In genomic region chr10:61902448-61903183, GRCh38 we compare ENCODE assay signal across 8 cellular contexts. TPM values are rescaled to one million over a fixed set of nuclear protein-coding genes. Genes with fewer than 3 reads are reported as not detected.
DNase-seq lines count a peak whose midpoint lies in the region; ATAC-seq and TF ChIP-seq lines count a peak whose summit lies in the region.

No MANE protein-coding gene starts in this region.

- H3K4me1 ChIP-seq in ES-I3 (ENCODE audit: insufficient read depth, low read length) (peaks cover 17% of the 10 kb centered on the region), OCI-LY1 (ENCODE audit: insufficient read depth, low read length, severe bottlenecking) (peaks cover 61% of the 10 kb centered on the region)

- H3K36me3 Mint-ChIP-seq in activated T-helper 1 cell treated with anti-CD3 and anti-CD28 coated beads, Interleukin-12 subunit alpha, Interleukin-12 subunit beta, Interleukin-2, Interleukin-4 antibody, amounts not matched to agents 30 ng/mL and 10 ng/mL and 1 ng/mL, durations not matched to agents 14 hours and 24 hours and 36 hours (ENCODE audit: low read depth), result peaks cover 12% of the 10 kb centered on the region
- no peaks in the 10 kb centered on the region for H3K36me3 Mint-ChIP-seq in naive thymus-derived CD8-positive, alpha-beta T cell

- 0 out of 2 replicates have a peak, but pooled peaks cover 3% of the 10 kb centered on the region for H3F3A ChIP-seq in OCI-LY1 (ENCODE audit: insufficient read depth, low read length)

- H3K27ac ChIP-seq in OCI-LY1 (ENCODE audit: low read depth, low read length, poor library complexity, severe bottlenecking) (peak overlapping the region; percentile 98), substantia nigra (ENCODE audit: low read depth, low read length, poor library complexity, severe bottlenecking) (peak overlapping the region; percentile 89)

- no peaks in the 10 kb centered on the region for H3K9me2 ChIP-seq in OCI-LY1 (ENCODE audit: low read depth, low read length)

- H3K9ac ChIP-seq in ES-I3 (ENCODE audit: low read depth, low read length) (peak overlapping the region; percentile 59), OCI-LY1 (ENCODE audit: low read length) (peak overlapping the region; percentile 90)

- H3K36me3 ChIP-seq in ES-I3 (ENCODE audit: insufficient read depth, low read length) (no peaks in the 10 kb centered on the region), OCI-LY1 (ENCODE audit: insufficient read depth, low read length) (peaks cover 14% of the 10 kb centered on the region; the same call in 1 of the 2 replicates)

- intact Hi-C loops in activated T-helper 1 cell treated with anti-CD3 and anti-CD28 coated beads, Interleukin-12 subunit alpha, Interleukin-12 subunit beta, Interleukin-2, Interleukin-4 antibody, amounts not matched to agents 30 ng/mL and 10 ng/mL and 1 ng/mL, durations not matched to agents 14 hours and 24 hours and 36 hours (cut with micrococcal nuclease), result loop anchor here (1.0 to 10.0 kb wide), 15 partner anchors 20 to 1998 kb away; partner anchors contain the start of genes CCDC6, EGR2, NRBF2 and RTKN2

- POLR2A ChIA-PET in naive thymus-derived CD8-positive, alpha-beta T cell (lab: Charles Lee), result interaction anchor here (0.6 to 3.5 kb wide), 12 partner anchors 35 to 1453 kb away, joined by 3 to 24 read pairs (median 4); no protein-coding TSS in a partner anchor

- DNase-seq in activated T-helper 1 cell treated with anti-CD3 and anti-CD28 coated beads, Interleukin-12 subunit alpha, Interleukin-12 subunit beta, Interleukin-2, Interleukin-4 antibody, amounts not matched to agents 30 ng/mL and 10 ng/mL and 1 ng/mL, durations not matched to agents 14 hours and 24 hours and 36 hours (ENCODE audit: low spot score), result peak; percentile 34
- DNase-seq in fibroblast of mammary gland (ENCODE audit: low read depth) (peak; percentile 76), substantia nigra (lab: John Stamatoyannopoulos, UW) (peak in 39 of 49 donors; percentile 4 to 86 (median 48)), HuH-7.5 (ENCODE audit: low spot score) (no peak)
- DNase-seq in naive thymus-derived CD8-positive, alpha-beta T cell, result peak; percentile 11 to 88 (median 66)

- peak overlapping the region; percentile 82 for H3K4me2 ChIP-seq in OCI-LY1 (ENCODE audit: low read length)

- ATAC-seq in HG02973 (IDR thresholded peaks at IDR 0.05; ENCODE audit: unreplicated experiment), result peak; percentile 0
- peak; percentile 62 to 70 for ATAC-seq in naive thymus-derived CD8-positive, alpha-beta T cell

- no peaks in the 10 kb centered on the region for H3K9me3 Mint-ChIP-seq in activated T-helper 1 cell treated with anti-CD3 and anti-CD28 coated beads, Interleukin-12 subunit alpha, Interleukin-12 subunit beta, Interleukin-2, Interleukin-4 antibody, amounts not matched to agents 30 ng/mL and 10 ng/mL and 1 ng/mL, durations not matched to agents 14 hours and 24 hours and 36 hours
- H3K9me3 Mint-ChIP-seq in naive thymus-derived CD8-positive, alpha-beta T cell, result no peaks in the 10 kb centered on the region

- no peaks in the 10 kb centered on the region for H3K27me3 ChIP-seq in OCI-LY1 (ENCODE audit: insufficient read depth, low read length)

- no peak overlapping the region for H2AFZ ChIP-seq in OCI-LY1 (ENCODE audit: low read length)

- peak overlapping the region; percentile 98 for H3K27ac Mint-ChIP-seq in activated T-helper 1 cell treated with anti-CD3 and anti-CD28 coated beads, Interleukin-12 subunit alpha, Interleukin-12 subunit beta, Interleukin-2, Interleukin-4 antibody, amounts not matched to agents 30 ng/mL and 10 ng/mL and 1 ng/mL, durations not matched to agents 14 hours and 24 hours and 36 hours
- peak overlapping the region; percentile 85 to 99 (median 94) for H3K27ac Mint-ChIP-seq in naive thymus-derived CD8-positive, alpha-beta T cell

- H3K9me3 ChIP-seq in ES-I3 (ENCODE audit: control insufficient read depth, insufficient read depth, low read length) (no peaks in the 10 kb centered on the region), OCI-LY1 (ENCODE audit: low read length) (no peaks in the 10 kb centered on the region)

- no peaks in the 10 kb centered on the region for H3K27me3 Mint-ChIP-seq in activated T-helper 1 cell treated with anti-CD3 and anti-CD28 coated beads, Interleukin-12 subunit alpha, Interleukin-12 subunit beta, Interleukin-2, Interleukin-4 antibody, amounts not matched to agents 30 ng/mL and 10 ng/mL and 1 ng/mL, durations not matched to agents 14 hours and 24 hours and 36 hours (ENCODE audit: insufficient read depth)
- H3K27me3 Mint-ChIP-seq in naive thymus-derived CD8-positive, alpha-beta T cell, result peaks cover 0 to 4% (median 0%) of the 10 kb centered on the region in 5 donors

- peaks cover 60% of the 10 kb centered on the region for H3K4me1 Mint-ChIP-seq in activated T-helper 1 cell treated with anti-CD3 and anti-CD28 coated beads, Interleukin-12 subunit alpha, Interleukin-12 subunit beta, Interleukin-2, Interleukin-4 antibody, amounts not matched to agents 30 ng/mL and 10 ng/mL and 1 ng/mL, durations not matched to agents 14 hours and 24 hours and 36 hours (ENCODE audit: low read depth)
- peaks cover 11 to 54% (median 41%) of the 10 kb centered on the region in 4 donors for H3K4me1 Mint-ChIP-seq in naive thymus-derived CD8-positive, alpha-beta T cell

- H4K20me1 ChIP-seq in OCI-LY1 (ENCODE audit: insufficient read depth, low read length), result no peaks in the 10 kb centered on the region

- H3K4me3 Mint-ChIP-seq in activated T-helper 1 cell treated with anti-CD3 and anti-CD28 coated beads, Interleukin-12 subunit alpha, Interleukin-12 subunit beta, Interleukin-2, Interleukin-4 antibody, amounts not matched to agents 30 ng/mL and 10 ng/mL and 1 ng/mL, durations not matched to agents 14 hours and 24 hours and 36 hours, result peak overlapping the region; percentile 97
- peak overlapping the region; percentile 83 to 96 (median 91) for H3K4me3 Mint-ChIP-seq in naive thymus-derived CD8-positive, alpha-beta T cell

- peak; percentile 57 for TF ChIP-seq CTCF in OCI-LY1 (IDR thresholded peaks at IDR 0.05; ENCODE audit: low read length)
- peak; percentile 27 for TF ChIP-seq CTCF in fibroblast of mammary gland (conservative IDR thresholded peaks at IDR 0.05; ENCODE audit: control insufficient read depth, insufficient read depth, low read depth, low read length)

- peaks cover 42% of the 10 kb centered on the region for H3K79me2 ChIP-seq in OCI-LY1 (ENCODE audit: insufficient read depth, low read length)

- H3K4me3 ChIP-seq in OCI-LY1 (ENCODE audit: low read depth, low read length, poor library complexity, severe bottlenecking), result peak overlapping the region; percentile 90
- peak overlapping the region; percentile 93 for H3K4me3 ChIP-seq in fibroblast of mammary gland (ENCODE audit: control insufficient read depth, low read depth, low read length)

RNA-seq across cellular contexts. Expression of gene ARID5B, which starts 1.1 kb away (rescaled TPM):
- total RNA-seq in activated T-helper 1 cell treated with anti-CD3 and anti-CD28 coated beads, Interleukin-12 subunit alpha, Interleukin-12 subunit beta, Interleukin-2, Interleukin-4 antibody, amounts not matched to agents 30 ng/mL and 10 ng/mL and 1 ng/mL, durations not matched to agents 14 hours and 24 hours and 36 hours, result 62.4 and 65.1 TPM in 2 replicates
- total RNA-seq in naive thymus-derived CD8-positive, alpha-beta T cell, result 10 to 100 TPM in 1 of 2 experiments, 1 to 10 TPM in 1; 9.6 to 12.4 TPM
- polyA plus RNA-seq in naive thymus-derived CD8-positive, alpha-beta T cell, result 10 to 100 TPM; 12.6 to 22.5 (median 16.2) TPM
